Comparison of ENCODE assay signal across 14 cellular contexts in genomic region chr5:136910625-136911024, GRCh38.
A peak's percentile ranks its signal among the peaks of the same experiment; 100 is the strongest.
DNase-seq lines count a peak whose midpoint lies in the region; ATAC-seq and TF ChIP-seq lines count a peak whose summit lies in the region.
"Had no signal": no experiment of that assay in that cellular context is flagged by ENCODE, and none has a peak within 500 bp of the region (broad histone marks: within the 10 kb centered on the region; RNA-seq: fewer than 3 reads in every experiment).

No MANE protein-coding gene starts in this region.

- no peaks in the 10 kb centered on the region for H3K36me3 Mint-ChIP-seq in GM23338 (ENCODE audit: low read depth)
- H3K36me3 Mint-ChIP-seq in WTC11 = no peaks in the 10 kb centered on the region
- no peaks in the 10 kb centered on the region for H3K36me3 Mint-ChIP-seq in neural progenitor cell
- H3K36me3 Mint-ChIP-seq in stimulated activated memory B cell treated with anti-CD40 and anti-IgM and Interleukin-4, amounts not matched to agents 10 μg/mL and 1 μg/mL and 100 μg/mL, for 72 hours = no peaks in the 10 kb centered on the region
- H3K36me3 Mint-ChIP-seq: CD4-positive, alpha-beta memory T cell had no signal

- TF ChIP-seq CTCF in GM23338 (conservative IDR thresholded peaks at IDR 0.05; ENCODE audit: low read depth in 2 of 2) (no peak), WTC11 (IDR thresholded peaks at IDR 0.05) (no peak), neural progenitor cell (IDR thresholded peaks at IDR 0.05) (no peak)

- H3K27ac ChIP-seq in GM23338 (ENCODE audit: low read depth) (no peak overlapping the region), neural progenitor cell (no peak overlapping the region)

- POLR2A ChIA-PET in WTC11 (lab: Charles Lee) = no interaction called here

- H2AFZ ChIP-seq in GM23338 (0 out of 2 replicates have a peak overlapping the region, but pooled peaks have one; percentile 38), neural progenitor cell (replicated peaks) (peak overlapping the region; percentile 40)

- DNase-seq in GM23338 (ENCODE audit: low spot score) (no peak), WTC11 (ENCODE audit: low spot score) (no peak), neural progenitor cell (ENCODE audit: low spot score) (no peak), inferior parietal cortex (ENCODE audit: extremely low spot score) (no peak)
- DNase-seq in activated CD8-positive, alpha-beta memory T cell treated with anti-CD3 and anti-CD28 coated beads, Interleukin-2, amount 50 U/mL, for 4 hours = no peak
- DNase-seq: C1 segment of cervical spinal cord; Calu3; CD4-positive, alpha-beta memory T cell; COR-L47; DMS153; GF-D8; H9 had no signal

- H3K79me2 ChIP-seq in GM23338 (replicated peaks; ENCODE audit: insufficient read depth) = no peaks in the 10 kb centered on the region
- no peaks in the 10 kb centered on the region for H3K79me2 ChIP-seq in neural progenitor cell (ENCODE audit: low read depth)

- no peak overlapping the region for H3K9ac ChIP-seq in neural progenitor cell

- 0 out of 3 replicates have a peak, but pooled peaks cover 3% of the 10 kb centered on the region for H3K9me3 Mint-ChIP-seq in GM23338
- H3K9me3 Mint-ChIP-seq in WTC11 = no peaks in the 10 kb centered on the region
- peaks cover 3% of the 10 kb centered on the region for H3K9me3 Mint-ChIP-seq in neural progenitor cell
- no peaks in the 10 kb centered on the region for H3K9me3 Mint-ChIP-seq in stimulated activated memory B cell treated with anti-CD40 and anti-IgM and Interleukin-4, amounts not matched to agents 10 μg/mL and 1 μg/mL and 100 μg/mL, for 72 hours
- H3K9me3 Mint-ChIP-seq: H9 had no signal

- no peaks in the 10 kb centered on the region for H3F3A ChIP-seq in GM23338 (replicated peaks; ENCODE audit: low read depth)
- no peaks in the 10 kb centered on the region for H3F3A ChIP-seq in neural progenitor cell (ENCODE audit: low read depth)

- H3K4me1 ChIP-seq in GM23338 (ENCODE audit: insufficient read depth) = peaks cover 18% of the 10 kb centered on the region
- peaks cover 24% of the 10 kb centered on the region for H3K4me1 ChIP-seq in neural progenitor cell

- no peaks in the 10 kb centered on the region for H3K27me3 ChIP-seq in GM23338 (ENCODE audit: insufficient read depth)
- no peaks in the 10 kb centered on the region for H3K27me3 ChIP-seq in neural progenitor cell

- H4K20me1 ChIP-seq in GM23338 (replicated peaks; ENCODE audit: insufficient read depth) (no peaks in the 10 kb centered on the region), neural progenitor cell (ENCODE audit: low read depth) (no peaks in the 10 kb centered on the region)

- H3K36me3 ChIP-seq in GM23338 (ENCODE audit: insufficient read depth) = no peaks in the 10 kb centered on the region
- H3K36me3 ChIP-seq in neural progenitor cell = no peaks in the 10 kb centered on the region

- H3K27ac Mint-ChIP-seq in GM23338 (peak overlapping the region; percentile 89), WTC11 (peak overlapping the region; percentile 60), neural progenitor cell (no peak overlapping the region)
- H3K27ac Mint-ChIP-seq in stimulated activated memory B cell treated with anti-CD40 and anti-IgM and Interleukin-4, amounts not matched to agents 10 μg/mL and 1 μg/mL and 100 μg/mL, for 72 hours = no peak overlapping the region
- H3K27ac Mint-ChIP-seq: CD4-positive, alpha-beta memory T cell had no signal

- ATAC-seq in GM23338 (peak; percentile 51; the same call in 2 of the 3 replicates), WTC11 (no peak)
- ATAC-seq in stimulated activated memory B cell treated with anti-CD40 and anti-IgM and Interleukin-4, amounts not matched to agents 10 μg/mL and 1 μg/mL and 100 μg/mL, for 72 hours = peak; percentile 41
- ATAC-seq: HCT116 had no signal

- no peaks in the 10 kb centered on the region for H3K9me3 ChIP-seq in neural progenitor cell (ENCODE audit: low read depth)

- H3K4me3 Mint-ChIP-seq in GM23338 = no peak overlapping the region
- no peak overlapping the region for H3K4me3 Mint-ChIP-seq in WTC11
- no peak overlapping the region for H3K4me3 Mint-ChIP-seq in neural progenitor cell
- H3K4me3 Mint-ChIP-seq in stimulated activated memory B cell treated with anti-CD40 and anti-IgM and Interleukin-4, amounts not matched to agents 10 μg/mL and 1 μg/mL and 100 μg/mL, for 72 hours = no peak overlapping the region
- H3K4me3 Mint-ChIP-seq: CD4-positive, alpha-beta memory T cell; H9 had no signal

- no peak overlapping the region for H3K4me2 ChIP-seq in GM23338
- H3K4me2 ChIP-seq in neural progenitor cell = no peak overlapping the region

- H3K9me2 ChIP-seq in GM23338 (ENCODE audit: insufficient read depth) = no peaks in the 10 kb centered on the region

- CTCF ChIA-PET in WTC11 (lab: Charles Lee) = no interaction called here

- H3K27me3 Mint-ChIP-seq in GM23338 (ENCODE audit: insufficient read depth, low read depth, poor library complexity) (no peaks in the 10 kb centered on the region), WTC11 (ENCODE audit: low read depth) (no peaks in the 10 kb centered on the region; the same call in 1 of the 2 replicates), neural progenitor cell (ENCODE audit: insufficient read depth, low read depth) (peaks cover 4% of the 10 kb centered on the region)
- no peaks in the 10 kb centered on the region for H3K27me3 Mint-ChIP-seq in stimulated activated memory B cell treated with anti-CD40 and anti-IgM and Interleukin-4, amounts not matched to agents 10 μg/mL and 1 μg/mL and 100 μg/mL, for 72 hours
- H3K27me3 Mint-ChIP-seq: CD4-positive, alpha-beta memory T cell had no signal

- H3K4me3 ChIP-seq in GM23338 (no peak overlapping the region), neural progenitor cell (no peak overlapping the region)

- H3K4me1 Mint-ChIP-seq in GM23338 = peaks cover 27% of the 10 kb centered on the region
- peaks cover 41% of the 10 kb centered on the region for H3K4me1 Mint-ChIP-seq in WTC11
- H3K4me1 Mint-ChIP-seq in neural progenitor cell = peaks cover 35% of the 10 kb centered on the region
- no peaks in the 10 kb centered on the region for H3K4me1 Mint-ChIP-seq in stimulated activated memory B cell treated with anti-CD40 and anti-IgM and Interleukin-4, amounts not matched to agents 10 μg/mL and 1 μg/mL and 100 μg/mL, for 72 hours
- H3K4me1 Mint-ChIP-seq: CD4-positive, alpha-beta memory T cell had no signal

TF ChIP-seq in GM23338, 12 proteins besides CTCF, POLR2A, EP300 and RAD21 (continues in another document):
- no peak for TF ChIP-seq CREB1 (CRISPR knock-in tag; IDR thresholded peaks at IDR 0.05; ENCODE audit: low read depth)
- TF ChIP-seq NANOG (IDR thresholded peaks at IDR 0.05; ENCODE audit: borderline replicate concordance) = no peak
- no peak for TF ChIP-seq ZNF331 (CRISPR knock-in tag; IDR thresholded peaks at IDR 0.05; ENCODE audit: low read depth)
- TF ChIP-seq REST (IDR thresholded peaks at IDR 0.05; ENCODE audit: unreplicated experiment) = no peak

TF ChIP-seq in WTC11, 78 proteins besides CTCF, POLR2A, EP300 and RAD21 (continues in another document):
- TF ChIP-seq, protein P1, sequence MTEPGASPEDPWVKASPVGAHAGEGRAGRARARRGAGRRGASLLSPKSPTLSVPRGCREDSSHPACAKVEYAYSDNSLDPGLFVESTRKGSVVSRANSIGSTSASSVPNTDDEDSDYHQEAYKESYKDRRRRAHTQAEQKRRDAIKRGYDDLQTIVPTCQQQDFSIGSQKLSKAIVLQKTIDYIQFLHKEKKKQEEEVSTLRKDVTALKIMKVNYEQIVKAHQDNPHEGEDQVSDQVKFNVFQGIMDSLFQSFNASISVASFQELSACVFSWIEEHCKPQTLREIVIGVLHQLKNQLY (CRISPR knock-in tag; IDR thresholded peaks at IDR 0.05) = no peak
- TF ChIP-seq GRHL2 (CRISPR knock-in tag; IDR thresholded peaks at IDR 0.05; ENCODE audit: insufficient replicate concordance, severe bottlenecking) (no peak), KAT7 (CRISPR knock-in tag; IDR thresholded peaks at IDR 0.05; ENCODE audit: borderline replicate concordance) (no peak), AFF4 (CRISPR knock-in tag; IDR thresholded peaks at IDR 0.05; ENCODE audit: borderline replicate concordance) (no peak), ESRRA (CRISPR knock-in tag; IDR thresholded peaks at IDR 0.05; ENCODE audit: borderline replicate concordance) (no peak)
- TF ChIP-seq, protein P2, sequence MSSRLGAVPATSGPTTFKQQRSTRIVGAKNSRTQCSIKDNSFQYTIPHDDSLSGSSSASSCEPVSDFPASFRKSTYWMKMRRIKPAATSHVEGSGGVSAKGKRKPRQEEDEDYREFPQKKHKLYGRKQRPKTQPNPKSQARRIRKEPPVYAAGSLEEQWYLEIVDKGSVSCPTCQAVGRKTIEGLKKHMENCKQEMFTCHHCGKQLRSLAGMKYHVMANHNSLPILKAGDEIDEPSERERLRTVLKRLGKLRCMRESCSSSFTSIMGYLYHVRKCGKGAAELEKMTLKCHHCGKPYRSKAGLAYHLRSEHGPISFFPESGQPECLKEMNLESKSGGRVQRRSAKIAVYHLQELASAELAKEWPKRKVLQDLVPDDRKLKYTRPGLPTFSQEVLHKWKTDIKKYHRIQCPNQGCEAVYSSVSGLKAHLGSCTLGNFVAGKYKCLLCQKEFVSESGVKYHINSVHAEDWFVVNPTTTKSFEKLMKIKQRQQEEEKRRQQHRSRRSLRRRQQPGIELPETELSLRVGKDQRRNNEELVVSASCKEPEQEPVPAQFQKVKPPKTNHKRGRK (CRISPR knock-in tag; IDR thresholded peaks at IDR 0.05; ENCODE audit: borderline replicate concordance) = no peak

Comparison
In these comparisons a context has a peak if more than half of its experiments do, and no peak if none do; other contexts are left out.
1. H3K27ac Mint-ChIP-seq: peak in GM23338 (single experiment) and WTC11 (single experiment); none in neural progenitor cell (single experiment) and stimulated activated memory B cell treated with anti-CD40 and anti-IgM and Interleukin-4, amounts not matched to agents 10 μg/mL and 1 μg/mL and 100 μg/mL, for 72 hours (single experiment).